8 cellular contexts compared by ENCODE assay signal in genomic region chr7:35985126-35985754, GRCh38.
DNase-seq lines count a peak whose midpoint lies in the region; ATAC-seq and FAIRE-seq lines count a peak whose summit lies in the region.

No MANE protein-coding gene starts in this region.

- ATAC-seq in Right ventricle myocardium inferior = peak; percentile 93

- FAIRE-seq in urothelium cell line (lab: Jason Lieb, UNC) = peak; percentile 83

- peak; percentile 75 for DNase-seq in EL
- peak; percentile 88 for DNase-seq in H4 (ENCODE audit: low spot score)
- peak; percentile 68 for DNase-seq in M059J (ENCODE audit: low read depth)
- DNase-seq in SK-N-MC (ENCODE audit: low read depth, low spot score) = peak; percentile 18
- DNase-seq in activated naive CD4-positive, alpha-beta T cell treated with Interleukin-2 at 50 U/mL for 16 hours = peak; percentile 80
- peak; percentile 93 for DNase-seq in Right ventricle myocardium inferior (ENCODE audit: missing footprints)
- DNase-seq in posterior cingulate gyrus = peak; percentile 70 to 98 (median 86)
- peak; percentile 85 for DNase-seq in urothelium cell line (ENCODE audit: low spot score)

- no peak overlapping the region for H3K27ac ChIP-seq in SK-N-MC

- no peaks in the 10 kb centered on the region for H3K9me3 ChIP-seq in SK-N-MC (ENCODE audit: low read depth, low read length)

- intact Hi-C loops in Right ventricle myocardium inferior (cut with DNase I) = loop anchor here (1.0 to 10.0 kb wide), 4 partner anchors 110 to 334 kb away; partner anchors contain the start of gene EEPD1
- intact Hi-C loops in posterior cingulate gyrus (cut with DNase I) = loop anchor here (1.0 to 2.0 kb wide), 3 partner anchors 170 to 334 kb away; no protein-coding TSS in a partner anchor

- H3K9ac ChIP-seq in SK-N-MC (ENCODE audit: insufficient read length) = no peak overlapping the region

- H3K36me3 ChIP-seq in SK-N-MC (ENCODE audit: insufficient read depth, low read length) = no peaks in the 10 kb centered on the region

- no peak overlapping the region for H3K4me3 ChIP-seq in SK-N-MC

Comparison
In these comparisons a context has a peak if more than half of its experiments do, and no peak if none do; other contexts are left out.
1. DNase-seq: peak in every context shown above with its lines; median percentile 93 in Right ventricle myocardium inferior; 88 in H4; 86 in posterior cingulate gyrus; 85 in urothelium cell line; 80 in activated naive CD4-positive, alpha-beta T cell treated with Interleukin-2 at 50 U/mL for 16 hours; 75 in EL; 68 in M059J; 18 in SK-N-MC.